Comparison of ENCODE assay signal across 13 cellular contexts in the genomic region with DNA sequence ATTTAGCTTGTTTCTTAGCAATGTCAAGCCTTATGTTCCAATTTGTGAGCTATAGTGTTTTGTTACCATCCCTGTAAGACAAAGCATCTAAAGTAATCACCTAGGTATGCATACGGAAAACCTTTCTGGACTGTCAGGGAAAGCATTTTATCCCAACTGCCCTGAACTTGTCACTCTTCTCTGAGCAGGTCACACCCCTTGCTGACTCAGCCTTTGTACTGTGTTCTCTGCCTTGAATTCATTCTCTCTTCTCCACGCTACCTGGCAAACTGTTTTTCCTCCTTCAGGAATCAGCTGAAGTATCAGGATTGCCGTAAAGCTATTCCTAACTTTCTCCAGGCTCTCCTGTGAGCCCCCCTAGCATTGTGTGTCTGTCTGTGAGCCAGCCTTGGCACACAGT. TPM values are rescaled to one million over a fixed set of nuclear protein-coding genes. Genes with fewer than 3 reads are reported as not detected.
DNase-seq lines count a peak whose midpoint lies in the region; ATAC-seq, FAIRE-seq and TF ChIP-seq lines count a peak whose summit lies in the region.
"Had no signal": no experiment of that assay in that cellular context is flagged by ENCODE, and none has a peak within 500 bp of the region (broad histone marks: within the 10 kb centered on the region; RNA-seq: fewer than 3 reads in every experiment).

No MANE protein-coding gene starts in this region.

- H3K4me3 ChIP-seq in duodenal mucosa (ENCODE audit: low read depth in 1 of 2, low read length in 2 of 2) (peak overlapping the region; percentile 8 to 13), mucosa of descending colon (no peak overlapping the region)
- no peak overlapping the region for H3K4me3 ChIP-seq in effector memory CD4-positive, alpha-beta T cell (ENCODE audit: insufficient read depth, low read depth, low read length, poor library complexity, severe bottlenecking)
- no peak overlapping the region for H3K4me3 ChIP-seq in CD8-positive, alpha-beta T cell (ENCODE audit: low read depth, low read length)

- FAIRE-seq in urothelium cell line (lab: Jason Lieb, UNC), result no peak

- ATAC-seq in mucosa of descending colon (peak; percentile 87), HG02759 (IDR thresholded peaks at IDR 0.05; ENCODE audit: unreplicated experiment) (no peak)
- no peak for ATAC-seq in CD8-positive, alpha-beta T cell
- ATAC-seq: activated CD8-positive, alpha-beta T cell treated with anti-CD3 and anti-CD28 coated beads, Interleukin-2, amount 10 ng/mL, durations not matched to agents 7 days and 5 days had no signal

- no peak overlapping the region for H3K4me3 Mint-ChIP-seq in CD8-positive, alpha-beta T cell
- H3K4me3 Mint-ChIP-seq: activated CD8-positive, alpha-beta T cell treated with anti-CD3 and anti-CD28 coated beads, Interleukin-2, amount 10 ng/mL, durations not matched to agents 7 days and 5 days had no signal

- H3K27me3 Mint-ChIP-seq in CD8-positive, alpha-beta T cell (ENCODE audit: low read depth), result no peaks in the 10 kb centered on the region

- intact Hi-C loops in mucosa of descending colon (cut with DNase I, micrococcal nuclease), result loop anchor here in 1 of 2 donors (10.0 kb wide), 1 partner anchor 48 kb away; no protein-coding TSS in a partner anchor
- intact Hi-C loops in CD8-positive, alpha-beta T cell (cut with DNase I, micrococcal nuclease), result no loop called here

- no peaks in the 10 kb centered on the region for H3K4me1 Mint-ChIP-seq in CD8-positive, alpha-beta T cell (ENCODE audit: low read depth)

- CTCF ChIA-PET in CD8-positive, alpha-beta T cell (lab: Charles Lee), result no interaction called here

- H3K27ac Mint-ChIP-seq in CD8-positive, alpha-beta T cell, result no peak overlapping the region
- H3K27ac Mint-ChIP-seq: activated CD8-positive, alpha-beta T cell treated with anti-CD3 and anti-CD28 coated beads, Interleukin-2, amount 10 ng/mL, durations not matched to agents 7 days and 5 days had no signal

- H3K36me3 Mint-ChIP-seq in CD8-positive, alpha-beta T cell, result no peaks in the 10 kb centered on the region

- H3K27me3 ChIP-seq in duodenal mucosa (ENCODE audit: control insufficient read depth in 1 of 2, insufficient read depth in 2 of 2, low read length in 2 of 2), result no peaks in the 10 kb centered on the region
- no peaks in the 10 kb centered on the region for H3K27me3 ChIP-seq in effector memory CD4-positive, alpha-beta T cell (replicated peaks; ENCODE audit: control insufficient read depth, insufficient read depth, low read length, poor library complexity, severe bottlenecking)
- H3K27me3 ChIP-seq in CD8-positive, alpha-beta T cell (ENCODE audit: insufficient read depth, low read length), result no peaks in the 10 kb centered on the region
- H3K27me3 ChIP-seq: neutrophil had no signal

- no peak overlapping the region for H3K27ac ChIP-seq in duodenal mucosa (ENCODE audit: low read depth, low read length)
- H3K27ac ChIP-seq in effector memory CD4-positive, alpha-beta T cell (ENCODE audit: insufficient read depth, low read length, poor library complexity, severe bottlenecking), result no peak overlapping the region
- H3K27ac ChIP-seq in CD8-positive, alpha-beta T cell (ENCODE audit: low read depth, low read length), result no peak overlapping the region
- H3K27ac ChIP-seq: neutrophil had no signal

- H3K9me3 ChIP-seq in duodenal mucosa (ENCODE audit: control insufficient read depth in 1 of 2, low read length in 2 of 2) (no peaks in the 10 kb centered on the region), mucosa of descending colon (no peaks in the 10 kb centered on the region)
- H3K9me3 ChIP-seq in effector memory CD4-positive, alpha-beta T cell (ENCODE audit: control insufficient read depth, low read length), result no peaks in the 10 kb centered on the region
- H3K9me3 ChIP-seq in CD8-positive, alpha-beta T cell (ENCODE audit: low read length), result no peaks in the 10 kb centered on the region
- H3K9me3 ChIP-seq: neutrophil had no signal

- no peak for TF ChIP-seq CTCF in mucosa of descending colon (IDR thresholded peaks at IDR 0.05)
- no peak for TF ChIP-seq CTCF in CD8-positive, alpha-beta T cell (IDR thresholded peaks at IDR 0.05)

- peak overlapping the region in 1 of 2 donors; percentile 4 for H3K9ac ChIP-seq in duodenal mucosa (ENCODE audit: low read depth in 1 of 2, low read length in 2 of 2)

- no peaks in the 10 kb centered on the region for H3K9me3 Mint-ChIP-seq in CD8-positive, alpha-beta T cell

- peak; percentile 8 for DNase-seq in NCI-H748 (lab: John Stamatoyannopoulos, UW; ENCODE audit: unreplicated experiment)
- DNase-seq in NCI-H748 treated with DMSO at 0.1 percent for 48 hours (lab: John Stamatoyannopoulos, UW), result no peak
- DNase-seq in mucosa of descending colon, result peak in 1 of 3 donors; percentile 79
- DNase-seq in urothelium cell line (ENCODE audit: low spot score), result peak; percentile 48
- DNase-seq in effector memory CD4-positive, alpha-beta T cell, result no peak
- DNase-seq in CD8-positive, alpha-beta T cell, result no peak
- DNase-seq: ACHN; activated CD8-positive, alpha-beta T cell treated with anti-CD3 and anti-CD28 coated beads, Interleukin-2, amount 10 ng/mL, durations not matched to agents 7 days and 5 days; activated naive CD4-positive, alpha-beta T cell treated with anti-CD3 and anti-CD28 coated beads, Interleukin-2, amount 50 U/mL, for 16 hours; NCI-H774 had no signal

- peaks cover 28 to 32% of the 10 kb centered on the region in 2 donors for H3K4me1 ChIP-seq in duodenal mucosa (ENCODE audit: control insufficient read depth in 1 of 2, insufficient read depth in 2 of 2, low read length in 2 of 2)
- peaks cover 15% of the 10 kb centered on the region for H3K4me1 ChIP-seq in mucosa of descending colon (ENCODE audit: low read depth)
- H3K4me1 ChIP-seq in effector memory CD4-positive, alpha-beta T cell (ENCODE audit: control insufficient read depth, insufficient read depth, low read length, poor library complexity, severe bottlenecking), result no peaks in the 10 kb centered on the region
- H3K4me1 ChIP-seq in CD8-positive, alpha-beta T cell (ENCODE audit: insufficient read depth, low read length), result no peaks in the 10 kb centered on the region

- H3K36me3 ChIP-seq in duodenal mucosa (ENCODE audit: control insufficient read depth in 1 of 2, insufficient read depth in 2 of 2, low read length in 2 of 2) (peaks cover 0 to 4% of the 10 kb centered on the region in 2 donors), mucosa of descending colon (ENCODE audit: low read depth) (no peaks in the 10 kb centered on the region)
- H3K36me3 ChIP-seq in effector memory CD4-positive, alpha-beta T cell (ENCODE audit: control insufficient read depth, insufficient read depth, low read length), result no peaks in the 10 kb centered on the region
- H3K36me3 ChIP-seq in CD8-positive, alpha-beta T cell (ENCODE audit: insufficient read depth, low read length), result no peaks in the 10 kb centered on the region
- H3K36me3 ChIP-seq: neutrophil had no signal

- POLR2A ChIA-PET in CD8-positive, alpha-beta T cell (lab: Charles Lee), result no interaction called here

RNA-seq across cellular contexts. Expression of a gene that starts 54.2 kb away (rescaled TPM):
- total RNA-seq in mucosa of descending colon, result 100 to 1,000 TPM in 1 of 3 donors, 10 to 100 TPM in 2; 52.6 to 182 (median 82.8) TPM
- total RNA-seq in CD8-positive, alpha-beta T cell, result under 1 TPM; 0.25 to 0.30 TPM
- total RNA-seq: activated CD8-positive, alpha-beta T cell treated with anti-CD3 and anti-CD28 coated beads, Interleukin-2, amount 10 ng/mL, durations not matched to agents 7 days and 5 days had no signal

Comparison
In these comparisons a context has a peak if more than half of its experiments do, and no peak if none do; other contexts are left out.
1. DNase-seq: peak in NCI-H748 (single experiment) and urothelium cell line (single experiment); none in NCI-H748 treated with DMSO at 0.1 percent for 48 hours (single experiment), effector memory CD4-positive, alpha-beta T cell (0 of 3) and CD8-positive, alpha-beta T cell (0 of 7).
2. H3K4me3 ChIP-seq: peak in duodenal mucosa (2 of 2); none in mucosa of descending colon (single experiment), effector memory CD4-positive, alpha-beta T cell (single experiment) and CD8-positive, alpha-beta T cell (single experiment).
3. RNA of a gene that starts 54.2 kb away (total RNA-seq): 52.6 to 182 TPM in mucosa of descending colon; 0.25 to 0.30 TPM in CD8-positive, alpha-beta T cell; every median in the first group is over 10 times any median in the second.